Comparison of ENCODE assay signal across 12 cellular contexts in genomic region chr19:11179716-11180297, GRCh38. TPM values are rescaled to one million over a fixed set of nuclear protein-coding genes. Genes with fewer than 3 reads are reported as not detected.
DNase-seq lines count a peak whose midpoint lies in the region; ATAC-seq and TF ChIP-seq lines count a peak whose summit lies in the region.
"Had no signal": no experiment of that assay in that cellular context is flagged by ENCODE, and none has a peak within 500 bp of the region (broad histone marks: within the 10 kb centered on the region; RNA-seq: fewer than 3 reads in every experiment).

No MANE protein-coding gene starts in this region.

- H2BK5ac ChIP-seq in H9 (ENCODE audit: insufficient read length, low read length) = no peak overlapping the region

- no peak overlapping the region for H3K23ac ChIP-seq in H9 (ENCODE audit: insufficient read length, low read depth, low read length)

- no peak overlapping the region for H3K4me3 Mint-ChIP-seq in H9
- H3K4me3 Mint-ChIP-seq: activated naive CD8-positive, alpha-beta T cell had no signal

- no peak overlapping the region for H2BK20ac ChIP-seq in H9 (ENCODE audit: low read depth, low read length, poor library complexity, severe bottlenecking)

- H3K27ac ChIP-seq in H9 (ENCODE audit: insufficient read length, low read depth, low read length) = no peak overlapping the region
- peak overlapping the region; percentile 44 for H3K27ac ChIP-seq in rectal smooth muscle tissue (ENCODE audit: low read depth, low read length)

- TF ChIP-seq CTCF in GM12864 (IDR thresholded peaks at IDR 0.05; ENCODE audit: low read depth, low read length, missing control alignments) (no peak), H9 (conservative IDR thresholded peaks at IDR 0.05) (no peak)

- WGBS in H9 (ENCODE audit: extremely low coverage, insufficient read length, low lambda C conversion rate) = no CpG with 5 or more reads among the region's 11 CpGs

- no peak overlapping the region for H3K18ac ChIP-seq in H9 (ENCODE audit: insufficient read length, low read depth, low read length)

- no peaks in the 10 kb centered on the region for H3K79me2 ChIP-seq in H9 (ENCODE audit: insufficient read depth, low read length)

- H3K4me2 ChIP-seq in H9 (ENCODE audit: insufficient read depth, insufficient read length, low read length) = no peak overlapping the region

- H2BK120ac ChIP-seq in H9 (ENCODE audit: low read depth, low read length, poor library complexity, severe bottlenecking) = no peak overlapping the region

- peak overlapping the region in 1 of 3 experiments; percentile 67; a peak in 2 of 7 replicates for H3K27ac Mint-ChIP-seq in H9
- H3K27ac Mint-ChIP-seq: activated naive CD8-positive, alpha-beta T cell had no signal

- H3K4me1 Mint-ChIP-seq in H9 = 0 out of 4 replicates have a peak, but pooled peaks cover 0 to 3% of the 10 kb centered on the region in 2 experiments

- no peak overlapping the region for H2BK12ac ChIP-seq in H9 (ENCODE audit: insufficient read length, low read depth, low read length)

- peaks cover 26% of the 10 kb centered on the region for H3K36me3 ChIP-seq in rectal smooth muscle tissue (ENCODE audit: control insufficient read depth, insufficient read depth, low read length)

- H3K79me1 ChIP-seq in H9 (ENCODE audit: insufficient read depth, low read depth, low read length, poor library complexity, severe bottlenecking) = no peaks in the 10 kb centered on the region

- H2AK5ac ChIP-seq in H9 (ENCODE audit: insufficient read length, low read length) = no peak overlapping the region

- H3K9ac ChIP-seq in H9 (ENCODE audit: extremely low read depth, insufficient read length, low read length) = peak overlapping the region; percentile 26
- H3K9ac ChIP-seq in rectal smooth muscle tissue (ENCODE audit: low read length) = no peak overlapping the region

- H3K4me3 ChIP-seq in GM12864 (ENCODE audit: low read depth, low read length) (peak overlapping the region; percentile 50), rectal smooth muscle tissue (ENCODE audit: low read length) (no peak overlapping the region)

- no peaks in the 10 kb centered on the region; the same call in 1 of the 2 replicates for H3K27me3 Mint-ChIP-seq in H9 (ENCODE audit: low read depth)

- no peaks in the 10 kb centered on the region for H3K9me3 Mint-ChIP-seq in H9

- H3T11ph ChIP-seq in H9 (ENCODE audit: low read length) = no peak overlapping the region

- H4K20me1 ChIP-seq in H9 (ENCODE audit: control insufficient read depth, insufficient read depth, insufficient read length) = no peaks in the 10 kb centered on the region

- no peak overlapping the region for H3K14ac ChIP-seq in H9 (ENCODE audit: insufficient read depth, low read length)

- H2BK15ac ChIP-seq in H9 (ENCODE audit: low read depth, low read length) = 0 out of 2 replicates have a peak overlapping the region, but pooled peaks have one; percentile 48

- no peak for DNase-seq in GM12864 (ENCODE audit: low read depth)
- no peak for DNase-seq in H9
- DNase-seq in dermis blood vessel endothelial cell = peak; percentile 50
- DNase-seq in NCI-H2107 treated with DMSO at 0.1 percent for 48 hours (lab: John Stamatoyannopoulos, UW; ENCODE audit: unreplicated experiment) = no peak
- no peak for DNase-seq in RPMI8226
- DNase-seq: NCI-H82, spleen had no signal

- no peak overlapping the region for H3K56ac ChIP-seq in H9 (ENCODE audit: insufficient read length, low read depth, low read length)

- H3K4ac ChIP-seq in H9 (ENCODE audit: low read depth, low read length) = no peak overlapping the region

- H3K36me3 Mint-ChIP-seq in H9 (ENCODE audit: insufficient read depth in 1 of 3, low read depth in 3 of 3) = peaks cover 16 to 45% (median 27%) of the 10 kb centered on the region in 3 experiments; a peak in 6 of 7 replicates

- no peaks in the 10 kb centered on the region for H3K9me3 ChIP-seq in H9 (ENCODE audit: control insufficient read depth, low read depth, low read length)

- H4K5ac ChIP-seq in H9 (ENCODE audit: insufficient read length, low read depth, low read length) = no peak overlapping the region

- no peaks in the 10 kb centered on the region; the same call in 1 of the 2 replicates for H3K4me1 ChIP-seq in H9 (ENCODE audit: insufficient read depth, low read length)
- H3K4me1 ChIP-seq in rectal smooth muscle tissue (ENCODE audit: control insufficient read depth, insufficient read depth, low read length) = peaks cover 13% of the 10 kb centered on the region

- H4K91ac ChIP-seq in H9 (ENCODE audit: insufficient read length, low read depth, low read length) = no peak overlapping the region

- no peak overlapping the region for H2AFZ ChIP-seq in H9 (ENCODE audit: low read length)

- no peak overlapping the region for H4K8ac ChIP-seq in H9 (replicated peaks; ENCODE audit: insufficient read length, low read depth, low read length)

- no peaks in the 10 kb centered on the region for H3K23me2 ChIP-seq in H9 (ENCODE audit: insufficient read length, low read depth, low read length, poor library complexity, severe bottlenecking)

- ATAC-seq in HG03095 (IDR thresholded peaks at IDR 0.05; ENCODE audit: unreplicated experiment) (no peak), HG02678 (IDR thresholded peaks at IDR 0.05; ENCODE audit: unreplicated experiment) (no peak)

- no peaks in the 10 kb centered on the region for H3K27me3 ChIP-seq in H9 (ENCODE audit: insufficient read depth, low read length)
- H3K27me3 ChIP-seq in rectal smooth muscle tissue (ENCODE audit: control insufficient read depth, insufficient read depth, low read length) = no peaks in the 10 kb centered on the region

RNA-seq across cellular contexts. Expression of gene KANK2, which starts 17.5 kb away (rescaled TPM):
- total RNA-seq in H9 (2021) (42.0 and 44.0 TPM in 2 replicates), dermis blood vessel endothelial cell (102 and 108 TPM in 2 replicates)

RNA-seq across cellular contexts. Expression of gene SPC24, which starts 24.2 kb away (rescaled TPM):
- 50.8 and 51.5 TPM in 2 replicates for total RNA-seq in H9 (2021)
- 23.1 and 88.9 TPM in 2 replicates for total RNA-seq in dermis blood vessel endothelial cell

RNA-seq across cellular contexts. Expression of gene ANGPTL8, which starts 59.6 kb away (rescaled TPM):
- total RNA-seq in H9 (2021) (not detected in 2 replicates), dermis blood vessel endothelial cell (not detected in 2 replicates)
- total RNA-seq: spleen, temporal lobe had no signal
